Comparison of ENCODE assay signal across 12 cellular contexts in genomic region chr5:168324864-168325615, GRCh38. TPM values are rescaled to one million over a fixed set of nuclear protein-coding genes. Genes with fewer than 3 reads are reported as not detected.
DNase-seq lines count a peak whose midpoint lies in the region; ATAC-seq, FAIRE-seq and TF ChIP-seq lines count a peak whose summit lies in the region.
"Had no signal": no experiment of that assay in that cellular context is flagged by ENCODE, and none has a peak within 500 bp of the region (broad histone marks: within the 10 kb centered on the region; RNA-seq: fewer than 3 reads in every experiment).

No MANE protein-coding gene starts in this region.

- no peak overlapping the region for H3K27ac ChIP-seq in endodermal cell (ENCODE audit: low read depth, low read length)
- H3K27ac ChIP-seq: vagina had no signal

- no peaks in the 10 kb centered on the region for H3K9me3 Mint-ChIP-seq in endodermal cell
- H3K9me3 Mint-ChIP-seq: activated naive CD8-positive, alpha-beta T cell treated with anti-CD3 and anti-CD28 coated beads, Interleukin-2, amount 50 U/mL, for 24 hours had no signal

- H3K4me1 ChIP-seq in endodermal cell (ENCODE audit: control insufficient read depth, insufficient read depth, low read length) (peaks cover 11% of the 10 kb centered on the region), mucosa of descending colon (ENCODE audit: low read depth) (peaks cover 23% of the 10 kb centered on the region)
- H3K4me1 ChIP-seq: vagina had no signal

- no peaks in the 10 kb centered on the region for H3K9me3 ChIP-seq in MG63
- no peaks in the 10 kb centered on the region for H3K9me3 ChIP-seq in endodermal cell (ENCODE audit: control insufficient read depth, low read length)
- no peaks in the 10 kb centered on the region for H3K9me3 ChIP-seq in mucosa of descending colon
- H3K9me3 ChIP-seq: vagina had no signal

- DNase-seq in DMS53 (lab: John Stamatoyannopoulos, UW) (peak; percentile 84), MG63 (peak; percentile 73), endodermal cell (peak; percentile 43), mucosa of descending colon (peak in 1 of 3 donors; percentile 21), GM19239 (ENCODE audit: insufficient read length, low spot score) (no peak)
- no peak for DNase-seq in activated effector memory CD4-positive, alpha-beta T cell treated with Interleukin-2 at 50 U/mL for 16 hours
- DNase-seq: activated naive CD8-positive, alpha-beta T cell treated with anti-CD3 and anti-CD28 coated beads, Interleukin-2, amount 50 U/mL, for 24 hours; NCI-H1417 treated with DMSO at 0.1 percent for 48 hours had no signal

- no peaks in the 10 kb centered on the region for H3K36me3 Mint-ChIP-seq in endodermal cell (ENCODE audit: low read depth)

- FAIRE-seq in GM19239 (lab: Jason Lieb, UNC), result no peak

- H3K36me3 ChIP-seq in MG63 (no peaks in the 10 kb centered on the region), endodermal cell (ENCODE audit: control insufficient read depth, insufficient read depth, low read length) (no peaks in the 10 kb centered on the region), mucosa of descending colon (ENCODE audit: low read depth) (no peaks in the 10 kb centered on the region)
- H3K36me3 ChIP-seq: vagina had no signal

- H3K9ac ChIP-seq in endodermal cell (ENCODE audit: extremely low read depth, low read length, poor library complexity, severe bottlenecking), result no peak overlapping the region

- no peaks in the 10 kb centered on the region for H3K27me3 Mint-ChIP-seq in endodermal cell (ENCODE audit: insufficient read depth)

- no peak overlapping the region for H3K27ac Mint-ChIP-seq in endodermal cell
- H3K27ac Mint-ChIP-seq: activated naive CD8-positive, alpha-beta T cell treated with anti-CD3 and anti-CD28 coated beads, Interleukin-2, amount 50 U/mL, for 24 hours had no signal

- ATAC-seq in mucosa of descending colon (peak; percentile 69), HG03135 (IDR thresholded peaks at IDR 0.05; ENCODE audit: unreplicated experiment) (no peak), GM21717 (IDR thresholded peaks at IDR 0.05; ENCODE audit: unreplicated experiment) (no peak)
- ATAC-seq: activated naive CD8-positive, alpha-beta T cell treated with anti-CD3 and anti-CD28 coated beads, Interleukin-2, amount 50 U/mL, for 24 hours; sciatic nerve had no signal

- H3K27me3 ChIP-seq in MG63 (no peaks in the 10 kb centered on the region), endodermal cell (ENCODE audit: control insufficient read depth, insufficient read depth, low read length, poor library complexity, severe bottlenecking) (no peaks in the 10 kb centered on the region)
- H3K27me3 ChIP-seq: vagina had no signal

- H3K4me1 Mint-ChIP-seq in endodermal cell, result peaks cover 24% of the 10 kb centered on the region
- H3K4me1 Mint-ChIP-seq: activated naive CD8-positive, alpha-beta T cell treated with anti-CD3 and anti-CD28 coated beads, Interleukin-2, amount 50 U/mL, for 24 hours had no signal

- H3K4me3 ChIP-seq in MG63 (no peak overlapping the region), endodermal cell (ENCODE audit: low read length) (no peak overlapping the region), mucosa of descending colon (no peak overlapping the region)
- H3K4me3 ChIP-seq: vagina had no signal

- TF ChIP-seq CTCF in endodermal cell (conservative IDR thresholded peaks at IDR 0.05), result no peak
- no peak for TF ChIP-seq CTCF in mucosa of descending colon (IDR thresholded peaks at IDR 0.05)

- 83 to 92% methylated on average over 2 to 5 of the region's 5 CpGs for WGBS in endodermal cell (ENCODE audit: insufficient coverage in 1 of 2, insufficient read length in 1 of 2), 2 experiments

- intact Hi-C loops in mucosa of descending colon (cut with DNase I, micrococcal nuclease), result no loop called here

- no peak overlapping the region for H3K4me3 Mint-ChIP-seq in endodermal cell
- H3K4me3 Mint-ChIP-seq: activated naive CD8-positive, alpha-beta T cell treated with anti-CD3 and anti-CD28 coated beads, Interleukin-2, amount 50 U/mL, for 24 hours had no signal

RNA-seq across cellular contexts. Expression of gene WWC1, which starts 33.6 kb away (rescaled TPM):
- total RNA-seq in MG63 (2014; rRNA removed; shearing (Covaris generic); ENCODE audit: low replicate concordance), result 15.9 and 38.3 TPM in 2 replicates
- total RNA-seq in endodermal cell (10 to 100 TPM; 18.4 to 20.3 TPM), mucosa of descending colon (10 to 100 TPM; 14.7 to 37.0 (median 17.2) TPM)
- polyA plus RNA-seq in endodermal cell (2013, experiment 1 of 2), result 27.5 TPM
- 22.0 TPM for polyA plus RNA-seq in endodermal cell (2013, experiment 2 of 2)

Comparison
In these comparisons a context has a peak if more than half of its experiments do, and no peak if none do; other contexts are left out.
1. DNase-seq: peak in DMS53 (single experiment), MG63 (single experiment) and endodermal cell (single experiment); none in activated effector memory CD4-positive, alpha-beta T cell treated with Interleukin-2 at 50 U/mL for 16 hours (single experiment) and GM19239 (single experiment).